8 cellular contexts compared by ENCODE assay signal in the genomic region with DNA sequence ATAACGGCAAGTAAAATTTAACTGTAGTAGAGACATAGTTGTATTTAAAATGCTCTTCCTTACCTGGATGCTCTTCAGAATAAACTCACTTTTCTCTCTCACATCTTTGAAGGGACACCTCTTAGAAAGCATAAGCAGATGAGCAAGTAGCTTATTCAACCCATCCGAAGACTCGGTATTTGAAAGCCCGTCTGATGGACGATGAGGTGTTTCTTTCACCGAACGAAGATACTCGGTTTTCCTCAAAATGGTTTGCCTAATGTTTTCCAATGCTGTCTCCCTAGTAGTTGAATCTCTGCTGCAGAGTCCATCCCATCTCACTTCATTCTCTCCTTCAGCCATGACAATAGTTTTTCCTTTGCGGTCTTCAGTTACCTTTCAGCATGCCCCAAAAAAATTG. TPM values are rescaled to one million over a fixed set of nuclear protein-coding genes. Genes with fewer than 3 reads are reported as not detected.
DNase-seq lines count a peak whose midpoint lies in the region; ATAC-seq and TF ChIP-seq lines count a peak whose summit lies in the region.

No MANE protein-coding gene starts in this region.

- POLR2A ChIA-PET in activated CD4-positive, alpha-beta memory T cell treated with anti-CD3 and anti-CD28 coated beads, Interleukin-2, amount 10 ng/mL, durations not matched to agents 7 days and 5 days (lab: Charles Lee), result interaction anchor here (0.6 to 4.7 kb wide), 43 partner anchors 8 to 1722 kb away, joined by 3 to 73 read pairs (median 5); partner anchors contain the start of genes ARMC2, CD164, CDK19 and FOXO3

- 2% methylated on average over 9 of the region's 9 CpGs for WGBS in hepatocyte (ENCODE audit: low lambda C conversion rate, missing lambda C conversion rate)

- H3K27me3 ChIP-seq in right atrium auricular region, result no peaks in the 10 kb centered on the region
- H3K27me3 ChIP-seq in hepatocyte, result no peaks in the 10 kb centered on the region

- H3K4me3 ChIP-seq in right atrium auricular region (peak overlapping the region; percentile 66 to 68), hepatocyte (peak overlapping the region; percentile 67), skin epidermis (peak overlapping the region; percentile 59 to 86 (median 75))

- H3K27me3 Mint-ChIP-seq in activated CD4-positive, alpha-beta memory T cell treated with anti-CD3 and anti-CD28 coated beads, Interleukin-2, amount 10 ng/mL, durations not matched to agents 7 days and 5 days, result no peaks in the 10 kb centered on the region

- no peaks in the 10 kb centered on the region for H3K9me3 Mint-ChIP-seq in activated CD4-positive, alpha-beta memory T cell treated with anti-CD3 and anti-CD28 coated beads, Interleukin-2, amount 10 ng/mL, durations not matched to agents 7 days and 5 days

- peak overlapping the region; percentile 80 for H3K4me2 ChIP-seq in hepatocyte

- no peak for TF ChIP-seq CTCF in right atrium auricular region (IDR thresholded peaks at IDR 0.05)
- TF ChIP-seq CTCF in hepatocyte (IDR thresholded peaks at IDR 0.05; ENCODE audit: poor library complexity), result no peak

- peak overlapping the region; percentile 89 for H3K27ac Mint-ChIP-seq in activated CD4-positive, alpha-beta memory T cell treated with anti-CD3 and anti-CD28 coated beads, Interleukin-2, amount 10 ng/mL, durations not matched to agents 7 days and 5 days

- ATAC-seq in Right ventricle myocardium superior (ENCODE audit: poor library complexity) (no peak), HG02571 (IDR thresholded peaks at IDR 0.05; ENCODE audit: unreplicated experiment) (no peak)

- H3K27ac ChIP-seq in right atrium auricular region (peak overlapping the region; percentile 98), hepatocyte (peak overlapping the region; percentile 97), skin epidermis (peak overlapping the region in 16 of 21 experiments; percentile 89 to 99 (median 97))

- no peaks in the 10 kb centered on the region for H3K9me2 ChIP-seq in hepatocyte (replicated peaks; ENCODE audit: insufficient read depth)

- DNase-seq in right atrium auricular region (ENCODE audit: low spot score), result no peak
- DNase-seq in Right ventricle myocardium superior, result no peak
- DNase-seq in activated CD4-positive, alpha-beta memory T cell treated with anti-CD3 and anti-CD28 coated beads, Interleukin-2, amount 10 ng/mL, durations not matched to agents 7 days and 5 days, result no peak
- DNase-seq in hepatocyte (ENCODE audit: low spot score), result no peak
- no peak for DNase-seq in NCI-H2081 treated with DMSO at 0.1 percent for 48 hours (lab: John Stamatoyannopoulos, UW)
- DNase-seq in NCI-H1092 treated with DMSO at 0.1 percent for 48 hours (lab: John Stamatoyannopoulos, UW), result no peak

- peaks cover 20% of the 10 kb centered on the region for H4K20me1 ChIP-seq in hepatocyte (ENCODE audit: insufficient read depth, poor library complexity, severe bottlenecking)

- H3K36me3 Mint-ChIP-seq in activated CD4-positive, alpha-beta memory T cell treated with anti-CD3 and anti-CD28 coated beads, Interleukin-2, amount 10 ng/mL, durations not matched to agents 7 days and 5 days (ENCODE audit: low read depth), result peaks cover 10% of the 10 kb centered on the region

- H3K9me3 ChIP-seq in right atrium auricular region (no peaks in the 10 kb centered on the region), hepatocyte (ENCODE audit: low read depth) (no peaks in the 10 kb centered on the region)

- H3K4me1 Mint-ChIP-seq in activated CD4-positive, alpha-beta memory T cell treated with anti-CD3 and anti-CD28 coated beads, Interleukin-2, amount 10 ng/mL, durations not matched to agents 7 days and 5 days, result peaks cover 48% of the 10 kb centered on the region

- CTCF ChIA-PET in activated CD4-positive, alpha-beta memory T cell treated with anti-CD3 and anti-CD28 coated beads, Interleukin-2, amount 10 ng/mL, durations not matched to agents 7 days and 5 days (lab: Charles Lee), result interaction anchor here (0.8 to 3.3 kb wide), 8 partner anchors 21 to 535 kb away, joined by 3 to 11 read pairs (median 5); partner anchors contain the start of gene CD164

- H3K36me3 ChIP-seq in right atrium auricular region (no peaks in the 10 kb centered on the region), hepatocyte (replicated peaks; ENCODE audit: insufficient read depth, low read depth) (no peaks in the 10 kb centered on the region)

- peaks cover 76% of the 10 kb centered on the region for H3K79me2 ChIP-seq in hepatocyte

- H3K4me1 ChIP-seq in right atrium auricular region (peaks cover 0 to 37% of the 10 kb centered on the region in 2 donors), hepatocyte (ENCODE audit: insufficient read depth) (peaks cover 11% of the 10 kb centered on the region)

- H3K4me3 Mint-ChIP-seq in activated CD4-positive, alpha-beta memory T cell treated with anti-CD3 and anti-CD28 coated beads, Interleukin-2, amount 10 ng/mL, durations not matched to agents 7 days and 5 days, result peak overlapping the region; percentile 94

- intact Hi-C loops in Right ventricle myocardium superior (cut with DNase I), result loop anchor here (2.0 kb wide), 1 partner anchor 289 kb away; the partner anchor contains the start of gene CD164

- H2AFZ ChIP-seq in hepatocyte, result no peak overlapping the region

RNA-seq across cellular contexts. Expression of gene SESN1, which starts 0.9 kb away (rescaled TPM):
- total RNA-seq in right atrium auricular region (10 to 100 TPM; 35.1 to 55.7 TPM), Right ventricle myocardium superior (64.1 TPM), hepatocyte (51.7 and 59.1 TPM in 2 replicates)
- 10 to 100 TPM; 22.9 to 23.0 TPM for total RNA-seq in activated CD4-positive, alpha-beta memory T cell treated with anti-CD3 and anti-CD28 coated beads, Interleukin-2, amount 10 ng/mL, durations not matched to agents 7 days and 5 days
- 29.1 and 30.7 TPM in 2 replicates for polyA plus RNA-seq in hepatocyte

RNA-seq across cellular contexts. Expression of gene CEP57L1, which starts 1.6 kb away (rescaled TPM):
- total RNA-seq in right atrium auricular region, result 10 to 100 TPM in 1 of 2 donors, 1 to 10 TPM in 1; 6.9 to 15.6 TPM
- total RNA-seq in Right ventricle myocardium superior, result 6.3 TPM
- 10 to 100 TPM; 21.6 to 23.3 TPM for total RNA-seq in activated CD4-positive, alpha-beta memory T cell treated with anti-CD3 and anti-CD28 coated beads, Interleukin-2, amount 10 ng/mL, durations not matched to agents 7 days and 5 days
- total RNA-seq in hepatocyte, result 14.7 and 18.7 TPM in 2 replicates
- polyA plus RNA-seq in hepatocyte, result 11.9 and 13.8 TPM in 2 replicates
